ENCODE assay signal across 8 cellular contexts in genomic region chr5:115544371-115545064, GRCh38. TPM values are rescaled to one million over a fixed set of nuclear protein-coding genes. Genes with fewer than 3 reads are reported as not detected.
DNase-seq lines count a peak whose midpoint lies in the region; ATAC-seq, FAIRE-seq and TF ChIP-seq lines count a peak whose summit lies in the region.

FEM1C (minus strand) TSS chr5:115544775; CDS start chr5:115543493, 1,282 bp downstream.

- CTCF ChIA-PET in A673 (lab: Charles Lee), result interaction anchor here (0.7 kb wide), 1 partner anchor 241 kb away, joined by 9 read pairs; no protein-coding TSS in a partner anchor

- no peak for FAIRE-seq in small intestine (lab: Jason Lieb, UNC)

- intact Hi-C loops in A673 (cut with micrococcal nuclease; ENCODE audit: unreplicated experiment), result loop anchor here (10.0 kb wide), 1 partner anchor 290 kb away; no protein-coding TSS in a partner anchor
- intact Hi-C loops in breast epithelium (cut with DNase I; ENCODE audit: low total_unique reads), result no loop called here

- peak within 1 kb of the TSS; percentile 98 for H3K27ac ChIP-seq in A673 (ENCODE audit: low read depth, low read length, poor library complexity, severe bottlenecking)
- peak within 1 kb of the TSS; percentile 88 for H3K27ac ChIP-seq in VCaP
- peak within 1 kb of the TSS; percentile 99 to 100 for H3K27ac ChIP-seq in breast epithelium
- H3K27ac ChIP-seq in iPS-20b (ENCODE audit: low read length), result peak within 1 kb of the TSS; percentile 91
- H3K27ac ChIP-seq in small intestine (ENCODE audit: low read depth in 1 of 2, low read length in 1 of 2), result peak within 1 kb of the TSS; percentile 100

- peak; percentile 95 for ATAC-seq in GM18868 (IDR thresholded peaks at IDR 0.05; ENCODE audit: unreplicated experiment)
- ATAC-seq in HG03108 (IDR thresholded peaks at IDR 0.05; ENCODE audit: unreplicated experiment), result peak; percentile 97

- H3K9ac ChIP-seq in iPS-20b (ENCODE audit: low read depth, low read length), result peak within 1 kb of the TSS; percentile 97

- TF ChIP-seq CTCF in A673 (conservative IDR thresholded peaks at IDR 0.05; ENCODE audit: low read depth, low read length), result no peak
- TF ChIP-seq CTCF in VCaP (conservative IDR thresholded peaks at IDR 0.05), result no peak
- TF ChIP-seq CTCF in breast epithelium (IDR thresholded peaks at IDR 0.05), result no peak

- WGBS in small intestine, 3 donors, result 1% methylated on average over 45 to 79 of the region's 79 CpGs

- BruUV-seq in A673 (replicated peaks; lab: Mats Ljungman, UMichigan), result no TSS peak

- H3K4me1 ChIP-seq in A673 (ENCODE audit: insufficient read depth, low read length, poor library complexity, severe bottlenecking) (peaks cover 3% of the 10 kb centered on the region), breast epithelium (peaks cover 0 to 13% of the 10 kb centered on the region in 2 donors), iPS-20b (ENCODE audit: insufficient read depth, low read length) (peaks cover 19% of the 10 kb centered on the region), small intestine (ENCODE audit: control insufficient read depth in 2 of 2, insufficient read depth in 1 of 2, low read depth in 1 of 2, low read length in 1 of 2) (peaks cover 0 to 2% of the 10 kb centered on the region in 2 donors)

- H3K4me3 ChIP-seq in A673 (ENCODE audit: low read depth, low read length, poor library complexity, severe bottlenecking) (peak within 1 kb of the TSS; percentile 92), breast epithelium (peak within 1 kb of the TSS; percentile 85 to 96 (median 90)), iPS-20b (ENCODE audit: low read length) (peak within 1 kb of the TSS; percentile 96), small intestine (ENCODE audit: low read depth in 1 of 2, low read length in 2 of 2) (peak within 1 kb of the TSS; percentile 94 to 99)

- peaks cover 10% of the 10 kb centered on the region for H3K9me3 ChIP-seq in A673 (ENCODE audit: low read depth, low read length, poor library complexity, severe bottlenecking)
- H3K9me3 ChIP-seq in breast epithelium, result peaks cover 5 to 10% of the 10 kb centered on the region in 2 donors
- H3K9me3 ChIP-seq in iPS-20b (ENCODE audit: insufficient read depth, low read depth, low read length), result peaks cover 13% of the 10 kb centered on the region
- no peaks in the 10 kb centered on the region for H3K9me3 ChIP-seq in small intestine (ENCODE audit: control insufficient read depth, low read depth)

- POLR2A ChIA-PET in A673 (lab: Charles Lee; ENCODE audit: low non-redundant PET), result interaction anchor here (0.7 kb wide), 1 partner anchor 248 kb away, joined by 3 read pairs; the partner anchor contains the start of gene CCDC112

- H3K27me3 ChIP-seq in A673 (replicated peaks; ENCODE audit: insufficient read depth, low read depth, low read length, poor library complexity), result no peaks in the 10 kb centered on the region
- no peaks in the 10 kb centered on the region for H3K27me3 ChIP-seq in breast epithelium
- H3K27me3 ChIP-seq in iPS-20b (ENCODE audit: insufficient read depth, low read length), result no peaks in the 10 kb centered on the region
- no peaks in the 10 kb centered on the region for H3K27me3 ChIP-seq in small intestine (ENCODE audit: control insufficient read depth in 2 of 2, insufficient read depth in 2 of 2, low read length in 2 of 2)

- peaks cover 27% of the 10 kb centered on the region for H3K36me3 ChIP-seq in A673 (ENCODE audit: insufficient read depth, low read length, poor library complexity, severe bottlenecking)
- H3K36me3 ChIP-seq in breast epithelium, result no peaks in the 10 kb centered on the region
- H3K36me3 ChIP-seq in iPS-20b (ENCODE audit: insufficient read depth, low read depth, low read length), result peaks cover 36% of the 10 kb centered on the region
- peaks cover 0 to 7% of the 10 kb centered on the region in 2 donors for H3K36me3 ChIP-seq in small intestine (ENCODE audit: control insufficient read depth in 2 of 2, insufficient read depth in 2 of 2, low read length in 2 of 2)

- TF ChIP-seq POLR2A in breast epithelium (IDR thresholded peaks at IDR 0.05), result peak; percentile 93

- DNase-seq in A673 (ENCODE audit: low spot score), result peak; percentile 96
- DNase-seq in NCI-H2196 (lab: John Stamatoyannopoulos, UW; ENCODE audit: unreplicated experiment), result peak; percentile 94
- peak; percentile 96 for DNase-seq in breast epithelium (ENCODE audit: low spot score in 2 of 2)
- peak; percentile 97 for DNase-seq in small intestine

RNA-seq across cellular contexts. Expression of gene FEM1C, which starts in this region (rescaled TPM):
- 13.7 and 15.0 TPM in 2 replicates for total RNA-seq in A673 (2021)
- 10 to 100 TPM; 19.3 to 30.6 (median 23.7) TPM for total RNA-seq in breast epithelium
- polyA plus RNA-seq in small intestine, result 10 to 100 TPM in 2 of 3 donors, 1 to 10 TPM in 1; 7.9 to 12.7 (median 10.3) TPM

Comparison
In these comparisons a context has a peak if more than half of its experiments do, and no peak if none do; other contexts are left out.
1. Peak in every context shown above with its lines: DNase-seq, ATAC-seq, H3K4me3 ChIP-seq and H3K27ac ChIP-seq.